ENCODE assay signal across 9 cellular contexts in the genomic region with DNA sequence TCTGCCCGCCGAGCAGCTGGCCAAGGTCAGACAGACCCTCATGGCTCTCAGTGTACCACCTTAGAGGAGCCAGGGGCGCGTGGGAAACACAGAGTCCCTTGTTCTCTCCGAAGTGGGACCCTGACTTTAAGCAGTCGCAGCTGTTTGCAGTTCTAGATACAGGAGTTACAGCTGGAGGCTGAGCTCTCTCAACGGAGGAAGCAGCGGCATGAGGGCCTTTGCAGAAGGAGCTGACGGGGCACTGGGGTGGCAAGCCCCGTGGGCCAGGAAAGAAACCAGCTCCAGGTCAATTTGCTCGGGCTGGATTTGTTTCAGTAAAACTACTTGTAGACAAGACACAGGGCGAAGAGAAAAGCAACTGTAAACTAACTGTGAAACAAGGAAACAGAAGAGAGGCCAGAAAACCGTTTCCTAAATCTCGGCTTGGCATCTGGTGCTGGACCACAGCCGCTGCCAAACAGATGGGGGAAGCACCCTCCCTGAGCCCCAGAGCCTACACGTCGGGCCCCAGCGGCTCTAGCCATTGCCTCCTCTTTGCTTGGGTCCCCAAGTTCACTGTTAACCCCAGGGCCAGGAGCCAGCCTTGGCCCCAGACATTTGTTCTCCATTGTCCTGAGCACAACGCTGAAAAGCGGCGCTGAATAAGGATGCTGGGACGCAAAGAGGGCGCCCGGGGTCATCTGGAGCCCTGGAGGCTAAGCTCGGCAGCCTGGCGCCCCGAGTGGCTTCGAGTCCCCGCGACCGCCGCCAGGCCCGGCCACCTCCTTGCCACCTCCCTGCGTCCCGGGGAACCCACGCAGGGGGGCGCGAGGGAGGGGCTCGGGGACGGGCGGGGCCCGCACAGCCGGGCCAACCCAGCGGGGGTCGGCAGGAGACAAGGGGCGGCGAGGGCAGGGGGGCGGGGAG. TPM values are rescaled to one million over a fixed set of nuclear protein-coding genes. Genes with fewer than 3 reads are reported as not detected.
DNase-seq lines count a peak whose midpoint lies in the region; FAIRE-seq and TF ChIP-seq lines count a peak whose summit lies in the region.
"Had no signal": no experiment of that assay in that cellular context is flagged by ENCODE, and none has a peak within 500 bp of the region (broad histone marks: within the 10 kb centered on the region; RNA-seq: fewer than 3 reads in every experiment).

No MANE protein-coding gene starts in this region.

- peak overlapping the region; percentile 79 for H3K4me2 ChIP-seq in osteoblast (ENCODE audit: insufficient read depth, low read length)

- peaks cover 31% of the 10 kb centered on the region for H3K79me2 ChIP-seq in osteoblast (ENCODE audit: insufficient read depth, low read length)

- H3K36me3 ChIP-seq in HUES6 (ENCODE audit: control insufficient read depth, insufficient read depth, low read length) (no peaks in the 10 kb centered on the region), osteoblast (ENCODE audit: insufficient read depth, low read length) (no peaks in the 10 kb centered on the region)

- DNase-seq in AG08396 (ENCODE audit: low spot score), result peak; percentile 38
- no peak for DNase-seq in GM19239 (ENCODE audit: insufficient read length, low spot score)
- DNase-seq in activated CD4-positive, alpha-beta T cell treated with anti-CD3 and anti-CD28 coated beads, Interleukin-2, amount 50 U/mL, for 1 hour, result peak; percentile 32
- DNase-seq in fibroblast of peridontal ligament (ENCODE audit: extremely low read depth), result peak; percentile 41
- peak; percentile 93 for DNase-seq in osteoblast (ENCODE audit: insufficient read length, low spot score, missing footprints)
- DNase-seq in DMS153 (lab: John Stamatoyannopoulos, UW), result no peak
- DNase-seq in NCI-H510A treated with DMSO at 0.1 percent for 48 hours (lab: John Stamatoyannopoulos, UW), result no peak

- H3K4me1 ChIP-seq in HUES6 (ENCODE audit: control insufficient read depth, insufficient read depth, low read length) (peaks cover 27% of the 10 kb centered on the region), osteoblast (ENCODE audit: insufficient read depth, low read length) (peaks cover 15% of the 10 kb centered on the region)

- peaks cover 16% of the 10 kb centered on the region for H4K20me1 ChIP-seq in osteoblast (ENCODE audit: insufficient read depth, low read length)

- H3K4me3 ChIP-seq in HUES6 (ENCODE audit: low read depth, low read length) (peak overlapping the region; percentile 63), osteoblast (ENCODE audit: insufficient read depth, low read length) (peak overlapping the region; percentile 72)

- peaks cover 13% of the 10 kb centered on the region; the same call in 1 of the 2 replicates for H3K27me3 ChIP-seq in HUES6 (ENCODE audit: control insufficient read depth, insufficient read depth, low read length)
- H3K27me3 ChIP-seq in osteoblast (ENCODE audit: insufficient read depth, low read length), result no peaks in the 10 kb centered on the region

- peak; percentile 57 for FAIRE-seq in GM19239 (lab: Jason Lieb, UNC)
- FAIRE-seq: islet of Langerhans had no signal

- H3K9me3 ChIP-seq in HUES6 (ENCODE audit: control insufficient read depth, insufficient read depth, low read depth, low read length), result no peaks in the 10 kb centered on the region
- H3K9me3 ChIP-seq in osteoblast (ENCODE audit: low read depth, low read length), result no peaks in the 10 kb centered on the region

- peak overlapping the region; percentile 11; the same call in 1 of the 2 replicates for H3K27ac ChIP-seq in HUES6 (ENCODE audit: low read depth, low read length)
- H3K27ac ChIP-seq in osteoblast (ENCODE audit: low read depth, low read length), result no peak overlapping the region

- peak overlapping the region; percentile 34 for H3K9ac ChIP-seq in HUES6 (ENCODE audit: low read length)

- no peak for TF ChIP-seq CTCF in osteoblast (IDR thresholded peaks at IDR 0.05; ENCODE audit: extremely low read depth, low read depth, low read length)

- peak overlapping the region; percentile 83 for H2AFZ ChIP-seq in osteoblast (ENCODE audit: low read length)

RNA-seq across cellular contexts. Expression of a gene that starts 0.9 kb away (rescaled TPM):
- total RNA-seq in osteoblast, result 81.1 and 81.3 TPM in 2 replicates

RNA-seq across cellular contexts. Expression of a gene that starts 12.8 kb away (rescaled TPM):
- total RNA-seq in osteoblast, result 33.6 and 34.4 TPM in 2 replicates

Comparison
In these comparisons a context has a peak if more than half of its experiments do, and no peak if none do; other contexts are left out.
1. DNase-seq: peak in AG08396 (single experiment), activated CD4-positive, alpha-beta T cell treated with anti-CD3 and anti-CD28 coated beads, Interleukin-2, amount 50 U/mL, for 1 hour (single experiment), fibroblast of peridontal ligament (single experiment) and osteoblast (single experiment); none in GM19239 (single experiment), DMS153 (single experiment) and NCI-H510A treated with DMSO at 0.1 percent for 48 hours (single experiment).